Comparison of ENCODE assay signal across 8 cellular contexts in the genomic region with DNA sequence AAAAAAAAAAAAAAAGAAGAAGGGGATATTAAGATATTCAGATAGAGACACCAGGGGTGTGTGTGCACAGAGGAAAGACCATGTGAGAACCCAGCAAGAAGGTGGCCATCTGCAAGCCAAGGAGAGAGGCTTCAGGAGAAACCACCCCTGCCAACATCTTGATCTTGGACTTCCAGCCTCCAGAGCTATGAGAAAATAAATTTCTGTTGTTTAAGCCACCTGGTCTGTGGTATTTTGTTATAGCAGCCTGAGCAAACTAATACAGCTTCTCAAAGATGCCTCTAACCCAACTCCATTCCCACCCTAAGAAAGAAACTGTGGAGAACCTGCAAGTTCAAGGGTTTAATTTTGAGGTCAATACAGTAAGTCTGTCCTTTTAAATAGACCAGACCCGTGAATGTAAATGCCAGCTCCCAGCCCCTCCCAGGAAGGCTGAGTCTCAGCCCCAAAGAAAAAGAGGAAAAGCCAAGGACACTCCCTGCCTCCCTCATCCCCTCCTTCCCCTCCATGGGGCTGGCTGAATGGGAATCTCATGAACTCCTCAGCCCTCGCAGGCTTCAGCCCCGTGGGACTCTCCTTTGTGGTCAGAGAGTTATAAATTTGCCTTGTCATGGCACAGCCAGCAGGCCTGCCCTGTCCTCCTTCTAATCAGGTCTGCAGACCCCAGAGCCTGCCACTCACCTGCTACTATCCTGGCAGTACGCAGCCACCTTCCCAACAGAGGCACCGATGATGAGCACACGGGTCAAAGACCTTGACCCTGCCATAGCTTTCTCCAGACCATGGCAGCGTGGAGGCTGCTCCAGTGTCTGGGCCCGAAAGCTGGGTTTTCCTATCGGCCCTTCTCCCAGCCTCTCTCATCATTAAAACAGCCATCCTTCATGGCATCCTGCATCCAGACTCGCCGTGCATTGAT. TPM values are rescaled to one million over a fixed set of nuclear protein-coding genes. Genes with fewer than 3 reads are reported as not detected.
"Had no signal": no experiment of that assay in that cellular context is flagged by ENCODE, and none has a peak within 500 bp of the region (broad histone marks: within the 10 kb centered on the region; RNA-seq: fewer than 3 reads in every experiment).

No MANE protein-coding gene starts in this region.

RNA-seq across cellular contexts. Expression of gene SPDYE3, which starts 9.4 kb away (rescaled TPM):
- total RNA-seq: HT-29, IMR-90, M059J, OCI-LY7, PC-3, Peyer's patch, Right ventricle myocardium inferior, RPMI7951 had no signal
- polyA plus RNA-seq: IMR-90 had no signal
